Comparison of ENCODE assay signal across 13 cellular contexts in genomic region chr10:22657566-22658190, GRCh38. TPM values are rescaled to one million over a fixed set of nuclear protein-coding genes. Genes with fewer than 3 reads are reported as not detected.
DNase-seq lines count a peak whose midpoint lies in the region; ATAC-seq and TF ChIP-seq lines count a peak whose summit lies in the region.
"Had no signal": no experiment of that assay in that cellular context is flagged by ENCODE, and none has a peak within 500 bp of the region (broad histone marks: within the 10 kb centered on the region; RNA-seq: fewer than 3 reads in every experiment).

No MANE protein-coding gene starts in this region.

- H3K27ac ChIP-seq in left ventricle myocardium inferior (replicated peaks): peak overlapping the region; percentile 4
- H3K27ac ChIP-seq in heart left ventricle: peak overlapping the region in 4 of 12 donors; percentile 20 to 65 (median 32)
- no peak overlapping the region for H3K27ac ChIP-seq in suprapubic skin
- peak overlapping the region in 1 of 2 donors; percentile 66 for H3K27ac ChIP-seq in ascending aorta
- H3K27ac ChIP-seq: PC-9 had no signal

- no peaks in the 10 kb centered on the region for H3K9me3 Mint-ChIP-seq in activated naive CD4-positive, alpha-beta T cell treated with anti-CD3 and anti-CD28 coated beads, Interleukin-2, amount 50 U/mL, for 72 hours

- ATAC-seq in heart left ventricle: no peak
- ATAC-seq in activated naive CD4-positive, alpha-beta T cell treated with anti-CD3 and anti-CD28 coated beads, Interleukin-2, amount 50 U/mL, for 72 hours: peak in 1 of 2 donors; percentile 6

- intact Hi-C loops in left ventricle myocardium inferior (cut with micrococcal nuclease): no loop called here
- intact Hi-C loops in heart left ventricle (cut with DNase I): no loop called here
- intact Hi-C loops in ascending aorta (cut with DNase I): loop anchor here (5.0 kb wide), 1 partner anchor 55 kb away; the partner anchor contains the start of gene PIP4K2A

- H3K27ac Mint-ChIP-seq in activated naive CD4-positive, alpha-beta T cell treated with anti-CD3 and anti-CD28 coated beads, Interleukin-2, amount 50 U/mL, for 72 hours: peak overlapping the region; percentile 84 to 93

- no peak overlapping the region for H3K4me3 ChIP-seq in left ventricle myocardium inferior
- H3K4me3 ChIP-seq in heart left ventricle: no peak overlapping the region
- H3K4me3 ChIP-seq in suprapubic skin: no peak overlapping the region
- H3K4me3 ChIP-seq in H7 (ENCODE audit: insufficient read depth, low read depth, low read length): no peak overlapping the region
- no peak overlapping the region for H3K4me3 ChIP-seq in ascending aorta
- H3K4me3 ChIP-seq: PC-9 had no signal

- H3K27me3 ChIP-seq in left ventricle myocardium inferior (ENCODE audit: low read depth) (no peaks in the 10 kb centered on the region), heart left ventricle (no peaks in the 10 kb centered on the region), suprapubic skin (no peaks in the 10 kb centered on the region), H7 (ENCODE audit: control insufficient read depth, insufficient read depth, low read length) (no peaks in the 10 kb centered on the region), ascending aorta (no peaks in the 10 kb centered on the region)

- TF ChIP-seq POLR2A in heart left ventricle (IDR thresholded peaks at IDR 0.05) (no peak), suprapubic skin (IDR thresholded peaks at IDR 0.05) (no peak)

- H3K4me1 ChIP-seq in left ventricle myocardium inferior: peaks cover 30% of the 10 kb centered on the region
- H3K4me1 ChIP-seq in heart left ventricle: peaks cover 0 to 81% (median 12%) of the 10 kb centered on the region in 12 donors
- peaks cover 4% of the 10 kb centered on the region for H3K4me1 ChIP-seq in suprapubic skin
- H3K4me1 ChIP-seq in ascending aorta: peaks cover 0 to 23% of the 10 kb centered on the region in 2 donors

- H3K9me3 ChIP-seq in left ventricle myocardium inferior (replicated peaks) (no peaks in the 10 kb centered on the region), heart left ventricle (no peaks in the 10 kb centered on the region), suprapubic skin (no peaks in the 10 kb centered on the region), ascending aorta (no peaks in the 10 kb centered on the region)

- TF ChIP-seq EP300 in suprapubic skin (IDR thresholded peaks at IDR 0.05): no peak

- H3K36me3 ChIP-seq in left ventricle myocardium inferior (no peaks in the 10 kb centered on the region), heart left ventricle (no peaks in the 10 kb centered on the region), suprapubic skin (no peaks in the 10 kb centered on the region), H7 (replicated peaks; ENCODE audit: control insufficient read depth, insufficient read depth, low read length) (no peaks in the 10 kb centered on the region), ascending aorta (no peaks in the 10 kb centered on the region)

- peaks cover 0 to 19% of the 10 kb centered on the region in 2 donors for H3K36me3 Mint-ChIP-seq in activated naive CD4-positive, alpha-beta T cell treated with anti-CD3 and anti-CD28 coated beads, Interleukin-2, amount 50 U/mL, for 72 hours

- 49 to 69% (median 64%) methylated on average over 5 of the region's 5 CpGs for WGBS in heart left ventricle, 4 donors
- WGBS in suprapubic skin: 72% methylated on average over 5 of the region's 5 CpGs

- no peak for DNase-seq in left ventricle myocardium inferior
- DNase-seq in heart left ventricle: no peak
- no peak for DNase-seq in activated naive CD4-positive, alpha-beta T cell treated with anti-CD3 and anti-CD28 coated beads, Interleukin-2, amount 50 U/mL, for 72 hours (ENCODE audit: low spot score in 2 of 2)
- peak; percentile 22 to 50 for DNase-seq in lung microvascular endothelial cell (ENCODE audit: low read depth in 2 of 2)
- DNase-seq in suprapubic skin (ENCODE audit: low spot score in 2 of 2): no peak
- no peak for DNase-seq in H7
- DNase-seq in ascending aorta (ENCODE audit: low spot score in 2 of 2): no peak
- no peak for DNase-seq in NOMO-1 (lab: John Stamatoyannopoulos, UW; ENCODE audit: unreplicated experiment in 2 of 2)
- DNase-seq: C1 segment of cervical spinal cord; NCI-H226; PC-9; stimulated activated CD4-positive, alpha-beta T cell treated with anti-CD3 and anti-CD28 coated beads, Interleukin-12 subunit alpha, Interleukin-12 subunit beta, amount 100 ng/mL, for 4 hours; T-helper 9 cell had no signal

- TF ChIP-seq CTCF in left ventricle myocardium inferior (IDR thresholded peaks at IDR 0.05; ENCODE audit: borderline replicate concordance) (no peak), heart left ventricle (IDR thresholded peaks at IDR 0.05) (no peak), suprapubic skin (IDR thresholded peaks at IDR 0.05) (no peak), ascending aorta (IDR thresholded peaks at IDR 0.05) (no peak)

RNA-seq across cellular contexts. Expression of gene PIP4K2A, which starts 56.7 kb away (rescaled TPM):
- total RNA-seq in left ventricle myocardium inferior (12.6 TPM), heart left ventricle (10 to 100 TPM in 8 of 9 donors, 1 to 10 TPM in 1; 9.2 to 35.6 (median 13.7) TPM), lung microvascular endothelial cell (24.8 and 32.3 TPM in 2 replicates), suprapubic skin (10 to 100 TPM in 2 of 4 donors, 1 to 10 TPM in 2; 7.4 to 60.3 (median 9.9) TPM), ascending aorta (34.9 TPM)
- 1 to 10 TPM; 4.0 to 8.3 TPM for polyA plus RNA-seq in heart left ventricle
- 100 to 1,000 TPM in 1 of 2 donors, 10 to 100 TPM in 1; 87.7 to 137 TPM for total RNA-seq in activated naive CD4-positive, alpha-beta T cell treated with anti-CD3 and anti-CD28 coated beads, Interleukin-2, amount 50 U/mL, for 72 hours
- total RNA-seq in H7 (2014; rRNA removed; shearing (Covaris generic)): 31.7 and 32.2 TPM in 2 replicates

Comparison
In these comparisons a context has a peak if more than half of its experiments do, and no peak if none do; other contexts are left out.
1. DNase-seq: peak in lung microvascular endothelial cell (2 of 2); none in left ventricle myocardium inferior (single experiment), heart left ventricle (0 of 5), activated naive CD4-positive, alpha-beta T cell treated with anti-CD3 and anti-CD28 coated beads, Interleukin-2, amount 50 U/mL, for 72 hours (0 of 2), suprapubic skin (0 of 2), H7 (single experiment), ascending aorta (0 of 2) and NOMO-1 (0 of 2).